In genomic region chr3:56988458-56988857, GRCh38 we compare ENCODE assay signal across 11 cellular contexts.
DNase-seq lines count a peak whose midpoint lies in the region; ATAC-seq and TF ChIP-seq lines count a peak whose summit lies in the region.
"Had no signal": no experiment of that assay in that cellular context is flagged by ENCODE, and none has a peak within 500 bp of the region (broad histone marks: within the 10 kb centered on the region; RNA-seq: fewer than 3 reads in every experiment).

No MANE protein-coding gene starts in this region.

- 18 to 31% (median 25%) methylated on average over 2 of the region's 2 CpGs for WGBS in ovary, 3 donors
- WGBS in gastroesophageal sphincter (ENCODE audit: low coverage in 1 of 2), 2 donors = 0% methylated on average over 1 of the region's 2 CpGs

- H3K4me2 ChIP-seq in HCT116 (ENCODE audit: low read length) = no peak overlapping the region
- no peak overlapping the region for H3K4me2 ChIP-seq in Loucy (ENCODE audit: low read depth, low read length, poor library complexity, severe bottlenecking)

- H3K4me3 Mint-ChIP-seq in chondrocyte (ENCODE audit: unreplicated experiment) = no peak overlapping the region

- H3F3A ChIP-seq in Loucy (ENCODE audit: low read depth) = no peaks in the 10 kb centered on the region

- CTCF ChIA-PET in HCT116 (lab: Charles Lee) = interaction anchor here (0.7 to 4.3 kb wide), 11 partner anchors 10 to 649 kb away, joined by 3 to 63 read pairs (median 7); no protein-coding TSS in a partner anchor

- H3K27me3 ChIP-seq in HCT116 (ENCODE audit: insufficient read depth, low read length) (no peaks in the 10 kb centered on the region), Loucy (ENCODE audit: insufficient read depth, low read length, poor library complexity, severe bottlenecking) (no peaks in the 10 kb centered on the region), dorsolateral prefrontal cortex (no peaks in the 10 kb centered on the region), ovary (no peaks in the 10 kb centered on the region), gastroesophageal sphincter (no peaks in the 10 kb centered on the region)
- H3K27me3 ChIP-seq: adrenal gland, SJSA1 had no signal

- no peak overlapping the region for H3K9ac ChIP-seq in HCT116 (ENCODE audit: low read length)
- H3K9ac ChIP-seq in Loucy (ENCODE audit: low read depth, low read length, poor library complexity, severe bottlenecking) = no peak overlapping the region

- H3K4me1 ChIP-seq in HCT116 (ENCODE audit: control insufficient read depth in 1 of 2, insufficient read depth in 2 of 2, low read length in 2 of 2) (no peaks in the 10 kb centered on the region), Loucy (ENCODE audit: insufficient read depth, low read length, poor library complexity, severe bottlenecking) (peaks cover 6% of the 10 kb centered on the region), ovary (ENCODE audit: insufficient read depth) (peaks cover 15% of the 10 kb centered on the region), gastroesophageal sphincter (peaks cover 0 to 62% (median 22%) of the 10 kb centered on the region in 3 donors)

- intact Hi-C loops in HCT116 (cut with micrococcal nuclease) (loop anchor here (5.0 kb wide), 1 partner anchor 646 kb away; no protein-coding TSS in a partner anchor), dorsolateral prefrontal cortex (cut with DNase I) (loop anchor here (2.0 to 5.0 kb wide), 5 partner anchors 131 to 431 kb away; partner anchors contain the start of genes ARHGEF3 (in 1 of the 2) and CCDC66 (in 1 of the 2)), ovary (cut with DNase I) (loop anchor here (2.0 to 10.0 kb wide), 6 partner anchors 64 to 286 kb away; partner anchors contain the start of gene ARHGEF3 (in 2 of the 4))

- no peak overlapping the region for H3K4me3 ChIP-seq in HCT116 (replicated peaks in 1 of 2; ENCODE audit: low read depth in 1 of 2, low read length in 2 of 2)
- H3K4me3 ChIP-seq in Loucy (ENCODE audit: low read length, poor library complexity, severe bottlenecking) = no peak overlapping the region
- H3K4me3 ChIP-seq in dorsolateral prefrontal cortex = peak overlapping the region in 2 of 59 donors; percentile 34 to 38
- no peak overlapping the region for H3K4me3 ChIP-seq in ovary
- no peak overlapping the region for H3K4me3 ChIP-seq in gastroesophageal sphincter
- H3K4me3 ChIP-seq: adrenal gland, SJSA1 had no signal

- ATAC-seq in HCT116 (peak; percentile 43), gastroesophageal sphincter (no peak)

- no peaks in the 10 kb centered on the region for H3K79me2 ChIP-seq in HCT116 (ENCODE audit: insufficient read depth, low read length)
- no peaks in the 10 kb centered on the region for H3K79me2 ChIP-seq in Loucy (ENCODE audit: insufficient read depth, low read length)

- POLR2A ChIA-PET in HCT116 (lab: Charles Lee) = no interaction called here

- H3K36me3 Mint-ChIP-seq in chondrocyte (ENCODE audit: low read depth) = no peaks in the 10 kb centered on the region
- H3K36me3 Mint-ChIP-seq: CD8-positive, alpha-beta memory T cell had no signal

- TF ChIP-seq CTCF in HCT116 (IDR thresholded peaks at IDR 0.05 in 2 of 3, conservative IDR thresholded peaks at IDR 0.05 in 1 of 3; ENCODE audit: borderline replicate concordance in 1 of 3, insufficient read depth in 1 of 3, low read depth in 2 of 3, low read length in 2 of 3) (no peak), Loucy (conservative IDR thresholded peaks at IDR 0.05; ENCODE audit: low read length) (no peak), dorsolateral prefrontal cortex (IDR thresholded peaks at IDR 0.05 in 54 of 56, conservative IDR thresholded peaks at IDR 0.05 in 2 of 56; ENCODE audit: low read depth in 1 of 56, partially characterized antibody in 56 of 56) (no peak), ovary (IDR thresholded peaks at IDR 0.05) (no peak), chondrocyte (IDR thresholded peaks at IDR 0.05) (no peak), gastroesophageal sphincter (IDR thresholded peaks at IDR 0.05) (no peak)

- peaks cover 15% of the 10 kb centered on the region for H3K4me1 Mint-ChIP-seq in chondrocyte (ENCODE audit: low read depth)

- H4K20me1 ChIP-seq in HCT116 (ENCODE audit: insufficient read depth) = no peaks in the 10 kb centered on the region
- H4K20me1 ChIP-seq in Loucy (ENCODE audit: insufficient read depth, low read length, poor library complexity, severe bottlenecking) = no peaks in the 10 kb centered on the region

- peaks cover 18% of the 10 kb centered on the region for H3K27me3 Mint-ChIP-seq in chondrocyte (ENCODE audit: low read depth)

- DNase-seq in HCT116 (ENCODE audit: low read depth, low spot score) (no peak), dorsolateral prefrontal cortex (peak in 1 of 10 donors; percentile 36), ovary (no peak), chondrocyte (ENCODE audit: low spot score) (no peak), superior temporal gyrus (ENCODE audit: extremely low spot score) (no peak)
- no peak for DNase-seq in activated CD8-positive, alpha-beta memory T cell treated with anti-CD3 and anti-CD28 coated beads, Interleukin-2, amount 50 U/mL, for 4 hours

- no TSS peak for BruUV-seq in HCT116 (replicated peaks; lab: Mats Ljungman, UMichigan)

- H3K9me3 ChIP-seq in HCT116 (ENCODE audit: control insufficient read depth in 1 of 2, insufficient read depth in 1 of 2, low read depth in 1 of 2, low read length in 2 of 2) (no peaks in the 10 kb centered on the region), Loucy (ENCODE audit: insufficient read depth, low read depth, low read length) (no peaks in the 10 kb centered on the region), ovary (no peaks in the 10 kb centered on the region), gastroesophageal sphincter (no peaks in the 10 kb centered on the region)
- H3K9me3 ChIP-seq: adrenal gland, SJSA1 had no signal

- H3K27ac ChIP-seq in HCT116 (ENCODE audit: low read depth, low read length) (no peak overlapping the region), dorsolateral prefrontal cortex (peak overlapping the region in 42 of 59 donors; percentile 1 to 81 (median 47)), ovary (peak overlapping the region; percentile 34 to 50), gastroesophageal sphincter (no peak overlapping the region)
- H3K27ac ChIP-seq: adrenal gland, SJSA1 had no signal

- TF ChIP-seq POLR2A in HCT116 (IDR thresholded peaks at IDR 0.05; ENCODE audit: borderline replicate concordance, extremely low read depth, insufficient read depth, insufficient read length) (no peak), ovary (IDR thresholded peaks at IDR 0.05) (no peak), gastroesophageal sphincter (IDR thresholded peaks at IDR 0.05) (no peak)

- H3K9me2 ChIP-seq in HCT116 (ENCODE audit: insufficient read depth) = no peaks in the 10 kb centered on the region
- H3K9me2 ChIP-seq in Loucy (replicated peaks; ENCODE audit: low read depth, low read length) = no peaks in the 10 kb centered on the region

- no peak overlapping the region for H3K27ac Mint-ChIP-seq in chondrocyte (ENCODE audit: unreplicated experiment)

- no peaks in the 10 kb centered on the region for H3K36me3 ChIP-seq in HCT116 (ENCODE audit: control insufficient read depth in 1 of 2, insufficient read depth in 2 of 2, low read length in 2 of 2)
- no peaks in the 10 kb centered on the region for H3K36me3 ChIP-seq in Loucy (ENCODE audit: insufficient read depth, low read length)
- H3K36me3 ChIP-seq in ovary = no peaks in the 10 kb centered on the region
- H3K36me3 ChIP-seq in gastroesophageal sphincter = no peaks in the 10 kb centered on the region
- H3K36me3 ChIP-seq: adrenal gland, SJSA1 had no signal

- TF ChIP-seq EP300 in ovary (IDR thresholded peaks at IDR 0.05) (no peak), gastroesophageal sphincter (IDR thresholded peaks at IDR 0.05) (no peak)

- RAD21 ChIA-PET in HCT116 (lab: Charles Lee; ENCODE audit: low non-redundant PET in 1 of 2, low total read pairs in 2 of 2, uncharacterized antibody in 2 of 2, unreplicated experiment in 2 of 2) = interaction anchor here (0.6 to 2.2 kb wide), 7 partner anchors 187 to 288 kb away, joined by 3 to 21 read pairs (median 5); partner anchors contain the start of gene ARHGEF3 (in 1 of the 2)

- no peaks in the 10 kb centered on the region for H3K9me3 Mint-ChIP-seq in chondrocyte (ENCODE audit: low read depth)
- H3K9me3 Mint-ChIP-seq: CD8-positive, alpha-beta memory T cell had no signal

- no peak for TF ChIP-seq RAD21 in HCT116 (IDR thresholded peaks at IDR 0.05; ENCODE audit: low read depth)

- no peak overlapping the region for H2AFZ ChIP-seq in HCT116 (ENCODE audit: low read depth, low read length, poor library complexity, severe bottlenecking)
- H2AFZ ChIP-seq in Loucy (ENCODE audit: low read length) = peak overlapping the region; percentile 50; the same call in 1 of the 2 replicates

TF ChIP-seq in HCT116, 20 proteins besides CTCF, POLR2A, EP300 and RAD21 (continues in another document):
- TF ChIP-seq EZH2 (IDR thresholded peaks at IDR 0.05) (no peak), EGR1 (IDR thresholded peaks at IDR 0.05; ENCODE audit: low read depth) (no peak), CBX3 (IDR thresholded peaks at IDR 0.05; ENCODE audit: low read depth) (no peak), JUND (IDR thresholded peaks at IDR 0.05) (no peak), ATF3 (IDR thresholded peaks at IDR 0.05) (no peak), ZNF274 (IDR thresholded peaks at IDR 0.05; ENCODE audit: low read depth, low read length) (no peak), EZH2phosphoT487 (IDR thresholded peaks at IDR 0.05; ENCODE audit: borderline replicate concordance) (no peak), CEBPB (IDR thresholded peaks at IDR 0.05; ENCODE audit: low read depth) (no peak)

Comparison
In these comparisons a context has a peak if more than half of its experiments do, and no peak if none do; other contexts are left out.
1. H3K27ac ChIP-seq: peak in dorsolateral prefrontal cortex (42 of 59) and ovary (2 of 2); none in HCT116 (single experiment) and gastroesophageal sphincter (0 of 4).